ENCODE assay signal across 1 cellular context in the genomic region with DNA sequence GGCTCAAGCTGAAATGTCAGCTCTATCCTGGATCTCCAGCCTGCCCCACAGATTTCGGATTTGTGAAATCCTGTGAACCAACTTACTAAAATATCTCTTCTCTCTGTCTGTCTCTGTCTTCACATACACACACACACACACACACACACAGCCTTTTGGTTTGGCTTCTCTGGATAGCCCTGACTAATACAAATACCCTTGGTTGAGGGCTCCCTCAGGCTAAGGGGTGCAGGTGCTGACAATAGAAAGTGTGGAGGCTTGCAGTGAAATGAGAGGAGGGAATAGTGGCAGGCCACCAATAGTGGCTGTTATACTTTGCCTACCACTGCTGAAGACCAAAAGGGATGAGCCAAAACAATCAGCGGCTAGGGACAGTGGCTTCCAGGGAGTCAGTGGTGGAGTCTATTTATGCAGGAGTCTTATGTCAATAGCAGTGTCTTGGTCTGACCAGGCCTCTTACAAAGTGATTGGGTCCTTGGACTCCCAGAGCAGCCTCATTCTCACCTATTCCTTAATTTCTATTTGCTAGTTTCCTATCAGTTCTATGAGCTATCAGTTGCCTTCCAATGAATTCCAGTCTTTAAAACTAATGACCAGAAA.
TF ChIP-seq lines count a peak whose summit lies in the region.

No MANE protein-coding gene starts in this region.

TF ChIP-seq in WTC11, 78 proteins besides CTCF, POLR2A, EP300 and RAD21:
- TF ChIP-seq ZBTB21 (CRISPR knock-in tag; IDR thresholded peaks at IDR 0.05; ENCODE audit: borderline replicate concordance): no peak
